Comparison of ENCODE assay signal across 19 cellular contexts in the genomic region with DNA sequence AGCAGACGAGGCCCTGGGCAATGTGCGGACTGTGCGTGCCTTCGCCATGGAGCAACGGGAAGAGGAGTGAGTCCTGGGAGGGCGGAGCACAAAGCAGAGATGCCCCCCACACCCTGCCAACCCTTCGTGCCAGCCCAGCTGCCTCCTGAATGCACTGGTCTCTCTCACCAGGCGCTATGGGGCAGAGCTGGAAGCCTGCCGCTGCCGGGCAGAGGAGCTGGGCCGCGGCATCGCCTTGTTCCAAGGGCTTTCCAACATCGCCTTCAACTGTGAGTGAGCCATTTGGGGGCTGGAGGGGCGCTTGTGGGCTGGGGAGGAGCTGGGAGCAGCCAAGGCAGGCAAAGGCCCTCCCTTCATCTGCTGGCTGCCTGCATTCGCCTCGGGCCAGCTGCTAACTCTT.
"Had no signal": no experiment of that assay in that cellular context is flagged by ENCODE, and none has a peak within 500 bp of the region (broad histone marks: within the 10 kb centered on the region; RNA-seq: fewer than 3 reads in every experiment).

No MANE protein-coding gene starts in this region.

- H3K27me3 ChIP-seq: MG63, SJCRH30 had no signal

- ATAC-seq: SK-N-SH treated with all-trans-retinoic acid at 6 μM for 48 hours had no signal

- H3K9me3 ChIP-seq: MG63, SJCRH30 had no signal

- DNase-seq: Karpas-422, KG1, MG63, NCI-H1092, NCI-H1436, NCI-H187, NCI-H2029, NCI-H2081 treated with DMSO at 0.1 percent for 48 hours, NCI-H2171, NCI-H226, NCI-H446, NCI-H510A, NCI-H524 treated with DMSO at 0.1 percent for 48 hours, NCI-H69, NCI-H774, RPMI8226, SHP77 treated with DMSO at 0.1 percent for 48 hours, SJCRH30 had no signal

- H3K4me3 ChIP-seq: MG63, SJCRH30 had no signal

- H3K36me3 ChIP-seq: SJCRH30 had no signal

- H3K27ac ChIP-seq: SJCRH30 had no signal
